In the genomic region with DNA sequence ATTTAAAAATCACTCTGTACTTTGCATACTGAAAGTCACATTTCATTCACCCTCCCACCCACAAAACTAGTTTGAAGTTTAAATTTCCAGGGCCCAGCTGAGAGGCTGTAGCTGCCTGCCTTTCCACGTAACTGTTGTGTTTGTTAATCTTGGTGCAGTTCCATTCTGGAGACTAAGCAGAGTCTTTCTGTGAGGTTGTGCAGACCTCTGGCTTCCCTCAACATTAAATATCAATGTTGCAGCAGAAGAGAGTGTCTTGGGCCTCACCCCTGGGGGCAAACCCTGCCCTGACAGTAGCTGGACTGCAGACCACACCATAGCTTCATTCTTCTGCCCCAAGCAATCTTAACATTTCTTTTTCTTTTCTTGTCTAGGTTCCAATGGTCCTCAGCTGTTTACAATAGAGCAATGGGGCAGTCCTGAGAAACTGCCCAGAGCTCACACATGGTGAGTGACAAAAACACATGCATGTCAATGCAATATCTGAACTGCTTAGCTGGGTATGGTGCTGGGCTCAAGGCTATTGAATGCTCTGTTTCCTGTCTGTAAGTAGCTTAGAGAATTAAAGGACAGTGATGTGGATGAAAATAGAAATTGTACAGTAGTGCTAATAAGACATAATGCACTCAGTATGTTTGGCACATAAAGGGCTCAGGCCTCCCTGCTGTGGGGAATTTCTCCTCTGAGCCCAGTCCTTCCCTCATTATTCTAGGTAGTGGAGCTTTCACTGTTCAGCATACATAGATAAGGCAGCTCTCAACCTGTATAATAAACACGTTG, we compare ENCODE assay signal across 17 cellular contexts.
DNase-seq lines count a peak whose midpoint lies in the region; TF ChIP-seq lines count a peak whose summit lies in the region.
"Had no signal": no experiment of that assay in that cellular context is flagged by ENCODE, and none has a peak within 500 bp of the region (broad histone marks: within the 10 kb centered on the region; RNA-seq: fewer than 3 reads in every experiment).

No MANE protein-coding gene starts in this region.

- no peak overlapping the region for H3K4me3 ChIP-seq in skeletal muscle tissue (ENCODE audit: low read length in 3 of 3)
- no peak overlapping the region for H3K4me3 ChIP-seq in left ventricle myocardium inferior
- H3K4me3 ChIP-seq: suprapubic skin had no signal

- H3K27ac ChIP-seq in skeletal muscle tissue (ENCODE audit: low read depth, low read length) = peak overlapping the region; percentile 68
- no peak overlapping the region for H3K27ac ChIP-seq in left ventricle myocardium inferior (replicated peaks)
- H3K27ac ChIP-seq: brain microvascular endothelial cell, suprapubic skin had no signal

- H3K27me3 ChIP-seq in skeletal muscle tissue (ENCODE audit: control insufficient read depth in 3 of 3, insufficient read depth in 3 of 3, low read length in 3 of 3) (no peaks in the 10 kb centered on the region), left ventricle myocardium inferior (ENCODE audit: low read depth) (no peaks in the 10 kb centered on the region)
- H3K27me3 ChIP-seq: BE2C, brain microvascular endothelial cell, suprapubic skin had no signal

- H3K4me1 ChIP-seq in skeletal muscle tissue (ENCODE audit: control insufficient read depth in 3 of 3, insufficient read depth in 3 of 3, low read length in 3 of 3) (peaks cover 16 to 29% (median 25%) of the 10 kb centered on the region in 3 donors), left ventricle myocardium inferior (peaks cover 27% of the 10 kb centered on the region)
- H3K4me1 ChIP-seq: BE2C had no signal

- H3K36me3 ChIP-seq in skeletal muscle tissue (ENCODE audit: control insufficient read depth in 3 of 3, insufficient read depth in 3 of 3, low read length in 3 of 3) = peaks cover 13 to 37% (median 16%) of the 10 kb centered on the region in 3 donors
- peaks cover 75% of the 10 kb centered on the region for H3K36me3 ChIP-seq in left ventricle myocardium inferior
- H3K36me3 ChIP-seq: BE2C had no signal

- peak; percentile 23 for DNase-seq in NCI-H146 treated with DMSO at 0.1 percent for 48 hours (lab: John Stamatoyannopoulos, UW; ENCODE audit: unreplicated experiment)
- peak; percentile 19 for DNase-seq in dermis blood vessel endothelial cell
- DNase-seq in mucosa of gallbladder (ENCODE audit: low spot score) = peak; percentile 47
- DNase-seq in left ventricle myocardium inferior = no peak
- no peak for DNase-seq in NCI-H2171 (lab: John Stamatoyannopoulos, UW)
- no peak for DNase-seq in activated T-cell treated with anti-CD3 and anti-CD28 coated beads for 4 hours
- DNase-seq: activated T-cell treated with anti-CD3 and anti-CD28 coated beads, Interleukin-2, amount 50 U/mL, for 24 hours; BE2C; brain microvascular endothelial cell; DMS153; effector CD4-positive, alpha-beta T cell; left ventricle myocardium superior; naive thymus-derived CD4-positive, alpha-beta T cell; NCI-H2081; stimulated activated CD4-positive, alpha-beta T cell treated with anti-CD3 and anti-CD28 coated beads, Interleukin-2, amount 100 ng/mL, for 24 hours had no signal

- intact Hi-C loops in left ventricle myocardium inferior (cut with micrococcal nuclease) = loop anchor here (10.0 kb wide), 1 partner anchor 373 kb away; no protein-coding TSS in a partner anchor

- H3K9ac ChIP-seq in skeletal muscle tissue (ENCODE audit: low read depth in 1 of 3, low read length in 3 of 3) = peak overlapping the region in 1 of 3 donors; percentile 64

- TF ChIP-seq CTCF in left ventricle myocardium inferior (IDR thresholded peaks at IDR 0.05; ENCODE audit: borderline replicate concordance) = no peak

- H3K9me3 ChIP-seq in skeletal muscle tissue (ENCODE audit: control insufficient read depth in 3 of 3, low read length in 3 of 3) (no peaks in the 10 kb centered on the region), left ventricle myocardium inferior (replicated peaks) (no peaks in the 10 kb centered on the region)
- H3K9me3 ChIP-seq: BE2C, suprapubic skin had no signal

Comparison
In these comparisons a context has a peak if more than half of its experiments do, and no peak if none do; other contexts are left out.
1. DNase-seq: peak in NCI-H146 treated with DMSO at 0.1 percent for 48 hours (single experiment), dermis blood vessel endothelial cell (single experiment) and mucosa of gallbladder (single experiment); none in left ventricle myocardium inferior (single experiment), NCI-H2171 (single experiment) and activated T-cell treated with anti-CD3 and anti-CD28 coated beads for 4 hours (single experiment).